ENCODE assay signal across 21 cellular contexts in the genomic region with DNA sequence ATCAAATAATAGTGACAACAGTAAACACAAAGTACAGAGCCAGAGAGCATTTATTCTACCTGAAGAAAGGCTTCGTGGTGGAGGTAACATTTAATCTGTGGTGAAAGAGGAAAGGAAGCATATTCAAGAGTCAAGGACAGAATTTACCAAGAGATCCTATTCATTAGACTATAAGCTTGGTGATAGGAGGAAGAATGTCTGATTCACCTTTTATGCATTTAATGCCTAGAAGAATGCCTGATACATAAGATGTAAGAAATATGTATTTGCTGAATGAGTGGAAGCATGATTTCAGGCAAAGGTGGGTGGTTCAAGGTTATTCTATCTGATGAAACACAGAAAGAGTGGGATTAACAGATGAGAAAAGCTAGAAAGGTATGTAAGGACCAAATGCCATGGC.
"Had no signal": no experiment of that assay in that cellular context is flagged by ENCODE, and none has a peak within 500 bp of the region (broad histone marks: within the 10 kb centered on the region; RNA-seq: fewer than 3 reads in every experiment).

No MANE protein-coding gene starts in this region.

- H3K4me1 ChIP-seq: right atrium auricular region, right lobe of liver, testis, thyroid gland had no signal

- DNase-seq: islet precursor cell; left ventricle myocardium inferior; mesendoderm; naive B cell; ovary; right lobe of liver; stimulated activated CD4-positive, alpha-beta T cell treated with anti-CD3 and anti-CD28 coated beads, Interleukin-1b, Interleukin-23, amount 100 ng/mL, for 48 hours; stimulated activated CD4-positive, alpha-beta T cell treated with anti-CD3 and anti-CD28 coated beads, Interleukin-2, amount 100 ng/mL, for 48 hours; stimulated activated CD4-positive, alpha-beta T cell treated with anti-CD3 and anti-CD28 coated beads, Interleukin-4, amount 100 ng/mL, for 4 hours; stimulated activated CD8-positive, alpha-beta memory T cell treated with anti-CD3 and anti-CD28 coated beads, Interleukin-4, amount 100 ng/mL, for 48 hours; stimulated activated naive CD4-positive, alpha-beta T cell treated with Interleukin-2 at 50 U/mL for 16 hours; stimulated activated naive CD8-positive, alpha-beta T cell treated with anti-CD3 and anti-CD28 coated beads, Interleukin-15, amount 100 ng/mL, for 72 hours; substantia nigra; testis; thyroid gland; trophoblast cell; upper lobe of right lung had no signal

- H3K27me3 ChIP-seq: ovary, right atrium auricular region, right lobe of liver, testis, thyroid gland, upper lobe of right lung had no signal

- FAIRE-seq: urothelium cell line had no signal

- H3K27ac ChIP-seq: left ventricle myocardium inferior, ovary, right atrium auricular region, right lobe of liver, testis, thyroid gland, upper lobe of right lung had no signal

- H3K4me2 ChIP-seq: smooth muscle cell had no signal

- H3K4me3 ChIP-seq: left ventricle myocardium inferior, lung, ovary, right atrium auricular region, right lobe of liver, smooth muscle cell, testis, thyroid gland, upper lobe of right lung had no signal

- H3K36me3 ChIP-seq: left ventricle myocardium inferior, ovary, right atrium auricular region, right lobe of liver, thyroid gland, upper lobe of right lung had no signal

- H3K9me3 ChIP-seq: left ventricle myocardium inferior, ovary, right atrium auricular region, right lobe of liver, testis, thyroid gland, upper lobe of right lung had no signal
